Comparison of ENCODE assay signal across 22 cellular contexts in genomic region chr1:37001697-37002096, GRCh38. TPM values are rescaled to one million over a fixed set of nuclear protein-coding genes. Genes with fewer than 3 reads are reported as not detected.
DNase-seq lines count a peak whose midpoint lies in the region; TF ChIP-seq lines count a peak whose summit lies in the region.
"Had no signal": no experiment of that assay in that cellular context is flagged by ENCODE, and none has a peak within 500 bp of the region (broad histone marks: within the 10 kb centered on the region; RNA-seq: fewer than 3 reads in every experiment).

No MANE protein-coding gene starts in this region.

- peak; percentile 33 for DNase-seq in DMS153 treated with DMSO at 0.1 percent for 48 hours (lab: John Stamatoyannopoulos, UW; ENCODE audit: unreplicated experiment)
- DNase-seq in GM12865 (ENCODE audit: low read depth), result peak; percentile 5
- no peak for DNase-seq in LNCaP clone FGC (ENCODE audit: low read depth)
- no peak for DNase-seq in WERI-Rb-1
- DNase-seq in osteoblast (ENCODE audit: insufficient read length, low spot score, missing footprints), result no peak
- no peak for DNase-seq in adrenal gland
- no peak for DNase-seq in activated CD4-positive, CD25-positive, alpha-beta regulatory T cell treated with anti-CD3 and anti-CD28 coated beads, Interleukin-2, amount 50 U/mL, for 72 hours
- DNase-seq in iPS-NIHi11 (ENCODE audit: low spot score), result no peak
- DNase-seq: COR-L47; DMS53; IMR-90; NCI-H1436; NCI-H2081; NCI-H510A; NK-92 treated with Interleukin-12 subunit alpha and Interleukin-12 subunit beta, amount 100 ng/mL, for 24 hours; OCI-M1; SJCRH30; SW 1271 had no signal

- H3K36me3 ChIP-seq in WERI-Rb-1 (peaks cover 51% of the 10 kb centered on the region), osteoblast (ENCODE audit: insufficient read depth, low read length) (no peaks in the 10 kb centered on the region), adrenal gland (replicated peaks in 1 of 2) (no peaks in the 10 kb centered on the region)
- H3K36me3 ChIP-seq: SJCRH30 had no signal

- no peak for TF ChIP-seq CTCF in GM12865 (IDR thresholded peaks at IDR 0.05; ENCODE audit: insufficient read depth, low read depth, low read length, missing control alignments)
- TF ChIP-seq CTCF in LNCaP clone FGC (IDR thresholded peaks at IDR 0.05; ENCODE audit: control insufficient read depth, extremely low read depth, insufficient read depth), result 0 out of 2 replicates have a peak, but pooled peaks have one; percentile 2
- peak; percentile 33; the same call in 1 of the 2 replicates for TF ChIP-seq CTCF in WERI-Rb-1 (IDR thresholded peaks at IDR 0.05; ENCODE audit: low read depth, low read length)
- TF ChIP-seq CTCF in osteoblast (IDR thresholded peaks at IDR 0.05; ENCODE audit: extremely low read depth, low read depth, low read length), result no peak
- TF ChIP-seq CTCF in adrenal gland (IDR thresholded peaks at IDR 0.05), result no peak

- H2AFZ ChIP-seq in osteoblast (ENCODE audit: low read length), result no peak overlapping the region

- no peaks in the 10 kb centered on the region for H4K20me1 ChIP-seq in osteoblast (ENCODE audit: insufficient read depth, low read length)

- H3K4me2 ChIP-seq in osteoblast (ENCODE audit: insufficient read depth, low read length), result no peak overlapping the region

- no peaks in the 10 kb centered on the region for H3K79me2 ChIP-seq in osteoblast (ENCODE audit: insufficient read depth, low read length)

- H3K4me3 ChIP-seq in GM12865 (ENCODE audit: low read depth, low read length) (no peak overlapping the region), LNCaP clone FGC (ENCODE audit: low read depth, low read length) (no peak overlapping the region), WERI-Rb-1 (ENCODE audit: low read depth, low read length) (no peak overlapping the region), osteoblast (ENCODE audit: insufficient read depth, low read length) (no peak overlapping the region), adrenal gland (no peak overlapping the region)
- H3K4me3 ChIP-seq: SJCRH30 had no signal

- intact Hi-C loops in adrenal gland (cut with DNase I), result no loop called here

- H3K9me3 ChIP-seq in WERI-Rb-1 (ENCODE audit: severe bottlenecking) (no peaks in the 10 kb centered on the region), osteoblast (ENCODE audit: low read depth, low read length) (no peaks in the 10 kb centered on the region), adrenal gland (replicated peaks in 1 of 3) (no peaks in the 10 kb centered on the region)
- H3K9me3 ChIP-seq: SJCRH30 had no signal

- H3K27me3 ChIP-seq in WERI-Rb-1 (ENCODE audit: insufficient read depth, low read depth, severe bottlenecking) (no peaks in the 10 kb centered on the region), osteoblast (ENCODE audit: insufficient read depth, low read length) (no peaks in the 10 kb centered on the region), adrenal gland (no peaks in the 10 kb centered on the region)

- TF ChIP-seq POLR2A in adrenal gland (IDR thresholded peaks at IDR 0.05), result no peak

- WGBS in adrenal gland, 4 donors, result 51 to 66% (median 54%) methylated on average over 2 of the region's 2 CpGs

- H3K27ac ChIP-seq in WERI-Rb-1, result no peak overlapping the region
- H3K27ac ChIP-seq in osteoblast (ENCODE audit: low read depth, low read length), result no peak overlapping the region
- H3K27ac ChIP-seq in adrenal gland, result no peak overlapping the region
- H3K27ac ChIP-seq: RWPE1, SJCRH30 had no signal

- H3K4me1 ChIP-seq in osteoblast (ENCODE audit: insufficient read depth, low read length) (no peaks in the 10 kb centered on the region), adrenal gland (replicated peaks in 1 of 2) (no peaks in the 10 kb centered on the region)
- H3K4me1 ChIP-seq: SJCRH30 had no signal

RNA-seq across cellular contexts. Expression of gene GRIK3, which starts 32.6 kb away (rescaled TPM):
- total RNA-seq in osteoblast (not detected in 2 replicates), adrenal gland (1 to 10 TPM in 3 of 8 donors, under 1 TPM in 5; 0.09 to 3.1 (median 0.45) TPM)
- 1 to 10 TPM in 2 of 3 donors, under 1 TPM in 1; 0.77 to 1.4 (median 1.1) TPM for polyA plus RNA-seq in adrenal gland
- total RNA-seq: H4, HT-29, IMR-90, LHCN-M2, SJCRH30 had no signal
- polyA plus RNA-seq: IMR-90 had no signal

Comparison
In these comparisons a context has a peak if more than half of its experiments do, and no peak if none do; other contexts are left out.
1. DNase-seq: peak in DMS153 treated with DMSO at 0.1 percent for 48 hours (single experiment) and GM12865 (single experiment); none in LNCaP clone FGC (single experiment), WERI-Rb-1 (single experiment), osteoblast (single experiment), adrenal gland (0 of 7), activated CD4-positive, CD25-positive, alpha-beta regulatory T cell treated with anti-CD3 and anti-CD28 coated beads, Interleukin-2, amount 50 U/mL, for 72 hours (single experiment) and iPS-NIHi11 (single experiment).
2. CTCF ChIP-seq: peak in LNCaP clone FGC (single experiment) and WERI-Rb-1 (single experiment); none in GM12865 (single experiment), osteoblast (single experiment) and adrenal gland (0 of 6).